In genomic region chr19:2922987-2923386, GRCh38 we compare ENCODE assay signal across 19 cellular contexts. TPM values are rescaled to one million over a fixed set of nuclear protein-coding genes. Genes with fewer than 3 reads are reported as not detected.
DNase-seq lines count a peak whose midpoint lies in the region; ATAC-seq, FAIRE-seq and TF ChIP-seq lines count a peak whose summit lies in the region.
"Had no signal": no experiment of that assay in that cellular context is flagged by ENCODE, and none has a peak within 500 bp of the region (broad histone marks: within the 10 kb centered on the region; RNA-seq: fewer than 3 reads in every experiment).

No MANE protein-coding gene starts in this region.

- FAIRE-seq in GM12892 (lab: Jason Lieb, UNC), result no peak

- no peak overlapping the region for H3K4me3 ChIP-seq in SJCRH30
- no peak overlapping the region for H3K4me3 ChIP-seq in sigmoid colon
- H3K4me3 ChIP-seq: HAP-1, thoracic aorta had no signal

- DNase-seq in DMS 273 (lab: John Stamatoyannopoulos, UW; ENCODE audit: unreplicated experiment), result peak; percentile 42
- DNase-seq in DMS 273 treated with DMSO at 0.1 percent for 48 hours (lab: John Stamatoyannopoulos, UW), result no peak
- DNase-seq in SJCRH30, result peak; percentile 38 to 49
- peak; percentile 78 to 83 for DNase-seq in foreskin keratinocyte
- DNase-seq in sigmoid colon, result no peak
- no peak for DNase-seq in GM12892 (ENCODE audit: insufficient read length)
- DNase-seq in activated CD4-positive, alpha-beta T cell treated with anti-CD3 and anti-CD28 coated beads, Interleukin-2, amount 10 ng/mL, durations not matched to agents 24 days and 14 days, result no peak
- DNase-seq: activated CD4-positive, alpha-beta memory T cell treated with anti-CD3 and anti-CD28 coated beads, Interleukin-2, amount 10 ng/mL, durations not matched to agents 7 days and 5 days; activated naive CD4-positive, alpha-beta T cell; immature natural killer cell; NCI-H187 treated with DMSO at 0.1 percent for 48 hours; T-helper 2 cell had no signal

- no peak for TF ChIP-seq EP300 in sigmoid colon (IDR thresholded peaks at IDR 0.05)

- ATAC-seq in foreskin keratinocyte (peak; percentile 58), GM18907 (IDR thresholded peaks at IDR 0.05; ENCODE audit: unreplicated experiment) (no peak)
- ATAC-seq: natural killer cell treated with Interleukin-12 subunit alpha and Interleukin-12 subunit beta and Interleukin-15 and Interleukin-18, amount 100 ng/mL, for 72 hours had no signal

- no peak for TF ChIP-seq POLR2A in sigmoid colon (IDR thresholded peaks at IDR 0.05)
- no peak for TF ChIP-seq POLR2A in GM12892 (IDR thresholded peaks at IDR 0.05; ENCODE audit: low read depth, low read length)

- H3K36me3 Mint-ChIP-seq in activated CD4-positive, alpha-beta T cell treated with anti-CD3 and anti-CD28 coated beads, Interleukin-2, amount 10 ng/mL, durations not matched to agents 24 days and 14 days (ENCODE audit: low read depth), result peaks cover 19% of the 10 kb centered on the region

- intact Hi-C loops in sigmoid colon (cut with DNase I), result no loop called here
- intact Hi-C loops in activated CD4-positive, alpha-beta T cell treated with anti-CD3 and anti-CD28 coated beads, Interleukin-2, amount 10 ng/mL, durations not matched to agents 24 days and 14 days (cut with micrococcal nuclease), result no loop called here

- H3K4me1 Mint-ChIP-seq in activated CD4-positive, alpha-beta T cell treated with anti-CD3 and anti-CD28 coated beads, Interleukin-2, amount 10 ng/mL, durations not matched to agents 24 days and 14 days, result no peaks in the 10 kb centered on the region
- H3K4me1 Mint-ChIP-seq: activated CD4-positive, alpha-beta memory T cell treated with anti-CD3 and anti-CD28 coated beads, Interleukin-2, amount 10 ng/mL, durations not matched to agents 7 days and 5 days; central memory CD8-positive, alpha-beta T cell; immature natural killer cell had no signal

- TF ChIP-seq CTCF in foreskin keratinocyte (conservative IDR thresholded peaks at IDR 0.05), result peak; percentile 40
- TF ChIP-seq CTCF in sigmoid colon (IDR thresholded peaks at IDR 0.05), result peak in 1 of 4 experiments; percentile 13

- peaks cover 8% of the 10 kb centered on the region for H3K9me3 Mint-ChIP-seq in activated CD4-positive, alpha-beta T cell treated with anti-CD3 and anti-CD28 coated beads, Interleukin-2, amount 10 ng/mL, durations not matched to agents 24 days and 14 days
- H3K9me3 Mint-ChIP-seq: central memory CD8-positive, alpha-beta T cell; natural killer cell treated with Interleukin-12 subunit alpha and Interleukin-12 subunit beta and Interleukin-15 and Interleukin-18, amount 100 ng/mL, for 72 hours had no signal

- H3K27me3 ChIP-seq in SJCRH30 (no peaks in the 10 kb centered on the region), foreskin keratinocyte (no peaks in the 10 kb centered on the region), sigmoid colon (no peaks in the 10 kb centered on the region)

- no peaks in the 10 kb centered on the region for H3K27me3 Mint-ChIP-seq in activated CD4-positive, alpha-beta T cell treated with anti-CD3 and anti-CD28 coated beads, Interleukin-2, amount 10 ng/mL, durations not matched to agents 24 days and 14 days
- H3K27me3 Mint-ChIP-seq: activated CD4-positive, alpha-beta memory T cell treated with anti-CD3 and anti-CD28 coated beads, Interleukin-2, amount 10 ng/mL, durations not matched to agents 7 days and 5 days; central memory CD8-positive, alpha-beta T cell; natural killer cell treated with Interleukin-12 subunit alpha and Interleukin-12 subunit beta and Interleukin-15 and Interleukin-18, amount 100 ng/mL, for 72 hours had no signal

- no peak overlapping the region for H3K27ac Mint-ChIP-seq in activated CD4-positive, alpha-beta T cell treated with anti-CD3 and anti-CD28 coated beads, Interleukin-2, amount 10 ng/mL, durations not matched to agents 24 days and 14 days
- H3K27ac Mint-ChIP-seq: activated CD4-positive, alpha-beta memory T cell treated with anti-CD3 and anti-CD28 coated beads, Interleukin-2, amount 10 ng/mL, durations not matched to agents 7 days and 5 days; immature natural killer cell; natural killer cell treated with Interleukin-12 subunit alpha and Interleukin-12 subunit beta and Interleukin-15 and Interleukin-18, amount 100 ng/mL, for 72 hours had no signal

- no peaks in the 10 kb centered on the region for H3K4me1 ChIP-seq in SJCRH30
- H3K4me1 ChIP-seq in foreskin keratinocyte, result no peaks in the 10 kb centered on the region
- peaks cover 0 to 17% (median 13%) of the 10 kb centered on the region in 4 donors for H3K4me1 ChIP-seq in sigmoid colon
- H3K4me1 ChIP-seq: HAP-1 had no signal

- H3K4me3 Mint-ChIP-seq in activated CD4-positive, alpha-beta T cell treated with anti-CD3 and anti-CD28 coated beads, Interleukin-2, amount 10 ng/mL, durations not matched to agents 24 days and 14 days, result no peak overlapping the region
- H3K4me3 Mint-ChIP-seq: activated CD4-positive, alpha-beta memory T cell treated with anti-CD3 and anti-CD28 coated beads, Interleukin-2, amount 10 ng/mL, durations not matched to agents 7 days and 5 days; central memory CD8-positive, alpha-beta T cell; immature natural killer cell; natural killer cell treated with Interleukin-12 subunit alpha and Interleukin-12 subunit beta and Interleukin-15 and Interleukin-18, amount 100 ng/mL, for 72 hours had no signal

- H3K9me3 ChIP-seq in SJCRH30 (replicated peaks) (0 out of 2 replicates have a peak, but pooled peaks cover 4% of the 10 kb centered on the region), sigmoid colon (peaks cover 0 to under 1% (median 0%) of the 10 kb centered on the region in 4 donors)
- H3K9me3 ChIP-seq: thoracic aorta had no signal

- H3K27ac ChIP-seq in SJCRH30 (no peak overlapping the region), foreskin keratinocyte (no peak overlapping the region), sigmoid colon (peak overlapping the region in 3 of 4 donors; percentile 12 to 70 (median 47))
- H3K27ac ChIP-seq: 22Rv1, thoracic aorta had no signal

- WGBS in sigmoid colon, 2 donors, result 32 to 55% methylated on average over 5 of the region's 5 CpGs

- peaks cover 33% of the 10 kb centered on the region for H3K36me3 ChIP-seq in SJCRH30
- peaks cover 0 to 11% (median 4%) of the 10 kb centered on the region in 4 donors for H3K36me3 ChIP-seq in sigmoid colon

RNA-seq across cellular contexts. Expression of gene ZNF77, which starts 21.8 kb away (rescaled TPM):
- total RNA-seq in SJCRH30 (2014; rRNA removed; shearing (Covaris generic)), result 14.1 and 17.3 TPM in 2 replicates
- total RNA-seq in foreskin keratinocyte, result 2.9 and 3.4 TPM in 2 replicates
- 1.9 and 2.2 TPM in 2 replicates for polyA plus RNA-seq in foreskin keratinocyte
- total RNA-seq in sigmoid colon, result 1 to 10 TPM; 3.4 to 8.2 (median 5.3) TPM
- 1 to 10 TPM; 1.8 to 2.7 (median 2.1) TPM for polyA plus RNA-seq in sigmoid colon
- 3.9 TPM for polyA plus RNA-seq in GM12892 (2012; ENCODE audit: missing spikeins)
- 4.8 and 5.8 TPM in 2 replicates for total RNA-seq in activated CD4-positive, alpha-beta T cell treated with anti-CD3 and anti-CD28 coated beads, Interleukin-2, amount 10 ng/mL, durations not matched to agents 24 days and 14 days

RNA-seq across cellular contexts. Expression of gene ZNF57, which starts 22.3 kb away (rescaled TPM):
- total RNA-seq in SJCRH30 (2014; rRNA removed; shearing (Covaris generic)), result 16.7 and 18.9 TPM in 2 replicates
- 9.7 and 11.9 TPM in 2 replicates for total RNA-seq in foreskin keratinocyte
- polyA plus RNA-seq in foreskin keratinocyte, result 5.1 and 6.6 TPM in 2 replicates
- 1 to 10 TPM; 1.4 to 6.1 (median 1.9) TPM for total RNA-seq in sigmoid colon
- 10 to 100 TPM in 2 of 3 donors, 1 to 10 TPM in 1; 7.1 to 16.8 (median 12.9) TPM for polyA plus RNA-seq in sigmoid colon
- 6.7 TPM for polyA plus RNA-seq in GM12892 (2012; ENCODE audit: missing spikeins)
- 2.6 and 2.8 TPM in 2 replicates for total RNA-seq in activated CD4-positive, alpha-beta T cell treated with anti-CD3 and anti-CD28 coated beads, Interleukin-2, amount 10 ng/mL, durations not matched to agents 24 days and 14 days

RNA-seq across cellular contexts. Expression of gene TLE6, which starts 54.4 kb away (rescaled TPM):
- total RNA-seq in SJCRH30 (2014; rRNA removed; shearing (Covaris generic)), result 2.6 TPM in 2 replicates
- total RNA-seq in foreskin keratinocyte, result 0.35 and 0.61 TPM in 2 replicates
- polyA plus RNA-seq in foreskin keratinocyte, result 0.47 and 1.2 TPM in 2 replicates
- under 1 TPM in 3 of 4 donors, not detected in 1; 0.71 to 0.99 (median 0.81) TPM for total RNA-seq in sigmoid colon
- 1 to 10 TPM; 1.8 to 7.2 (median 3.0) TPM for polyA plus RNA-seq in sigmoid colon
- polyA plus RNA-seq in GM12892 (2012; ENCODE audit: missing spikeins), result 18.1 TPM
- total RNA-seq in activated CD4-positive, alpha-beta T cell treated with anti-CD3 and anti-CD28 coated beads, Interleukin-2, amount 10 ng/mL, durations not matched to agents 24 days and 14 days, result 1.1 and 1.3 TPM in 2 replicates
- total RNA-seq: skeletal muscle tissue had no signal

RNA-seq across cellular contexts. Expression of gene ZNF556, which starts 55.9 kb away (rescaled TPM):
- 18.4 and 21.3 TPM in 2 replicates for total RNA-seq in SJCRH30 (2014; rRNA removed; shearing (Covaris generic))
- not detected in 2 replicates for total RNA-seq in foreskin keratinocyte
- polyA plus RNA-seq in foreskin keratinocyte, result not detected in 2 replicates
- not detected for total RNA-seq in sigmoid colon
- polyA plus RNA-seq in sigmoid colon, result not detected
- not detected for polyA plus RNA-seq in GM12892 (2012; ENCODE audit: missing spikeins)
- total RNA-seq in activated CD4-positive, alpha-beta T cell treated with anti-CD3 and anti-CD28 coated beads, Interleukin-2, amount 10 ng/mL, durations not matched to agents 24 days and 14 days, result not detected in 2 replicates
- total RNA-seq: activated CD4-positive, alpha-beta memory T cell treated with anti-CD3 and anti-CD28 coated beads, Interleukin-2, amount 10 ng/mL, durations not matched to agents 7 days and 5 days; natural killer cell treated with Interleukin-12 subunit alpha and Interleukin-12 subunit beta and Interleukin-15 and Interleukin-18, amount 100 ng/mL, for 72 hours had no signal
- polyA plus RNA-seq: immature natural killer cell had no signal

Comparison
In these comparisons a context has a peak if more than half of its experiments do, and no peak if none do; other contexts are left out.
1. DNase-seq: peak in DMS 273 (single experiment), SJCRH30 (2 of 2) and foreskin keratinocyte (2 of 2); none in DMS 273 treated with DMSO at 0.1 percent for 48 hours (single experiment), sigmoid colon (single experiment), GM12892 (single experiment) and activated CD4-positive, alpha-beta T cell treated with anti-CD3 and anti-CD28 coated beads, Interleukin-2, amount 10 ng/mL, durations not matched to agents 24 days and 14 days (single experiment).
2. H3K27ac ChIP-seq: peak in sigmoid colon (3 of 4); none in SJCRH30 (single experiment) and foreskin keratinocyte (single experiment).